ENCODE assay signal across 9 cellular contexts in genomic region chr14:72894323-72894622, GRCh38. TPM values are rescaled to one million over a fixed set of nuclear protein-coding genes. Genes with fewer than 3 reads are reported as not detected.
DNase-seq lines count a peak whose midpoint lies in the region; ATAC-seq and TF ChIP-seq lines count a peak whose summit lies in the region.
"Had no signal": no experiment of that assay in that cellular context is flagged by ENCODE, and none has a peak within 500 bp of the region (broad histone marks: within the 10 kb centered on the region; RNA-seq: fewer than 3 reads in every experiment).

No MANE protein-coding gene starts in this region.

- H3K18ac ChIP-seq in H9 (ENCODE audit: insufficient read length, low read depth, low read length), result no peak overlapping the region

- H3K27ac Mint-ChIP-seq in H9 (no peak overlapping the region), activated B cell treated with CpG ODN at 0.5 μM for 24 hours (peak overlapping the region; percentile 83)

- H3K4me3 Mint-ChIP-seq in H9, result peak overlapping the region; percentile 67 to 89
- peak overlapping the region; percentile 98 for H3K4me3 Mint-ChIP-seq in activated B cell treated with CpG ODN at 0.5 μM for 24 hours

- H3K36me3 Mint-ChIP-seq in H9 (ENCODE audit: insufficient read depth in 1 of 3, low read depth in 3 of 3) (peaks cover 0 to 1% (median 0%) of the 10 kb centered on the region in 3 experiments; a peak in 1 of 7 replicates), activated B cell treated with CpG ODN at 0.5 μM for 24 hours (ENCODE audit: low read depth) (peaks cover 6% of the 10 kb centered on the region)

- H3K9ac ChIP-seq in H9 (ENCODE audit: extremely low read depth, insufficient read length, low read length), result no peak overlapping the region
- peak overlapping the region; percentile 85 to 98 (median 88) for H3K9ac ChIP-seq in skeletal muscle tissue (ENCODE audit: low read depth in 1 of 3, low read length in 3 of 3)

- H3K4me2 ChIP-seq in H9 (ENCODE audit: insufficient read depth, insufficient read length, low read length) (peak overlapping the region; percentile 90), hepatocyte (peak overlapping the region; percentile 99)

- CTCF ChIA-PET in activated B cell treated with CpG ODN at 0.5 μM for 24 hours (lab: Charles Lee), result interaction anchor here (0.8 to 4.5 kb wide), 5 partner anchors 10 to 378 kb away, joined by 3 to 27 read pairs (median 4); no protein-coding TSS in a partner anchor

- H2AFZ ChIP-seq in H9 (ENCODE audit: low read length) (no peak overlapping the region), hepatocyte (peak overlapping the region; percentile 53)

- H3K79me2 ChIP-seq in H9 (ENCODE audit: insufficient read depth, low read length) (no peaks in the 10 kb centered on the region), hepatocyte (no peaks in the 10 kb centered on the region)

- no peak overlapping the region for H3K4ac ChIP-seq in H9 (ENCODE audit: low read depth, low read length)

- H2BK15ac ChIP-seq in H9 (ENCODE audit: low read depth, low read length), result no peak overlapping the region

- TF ChIP-seq CTCF in H9 (conservative IDR thresholded peaks at IDR 0.05) (no peak), activated B cell treated with CpG ODN at 0.5 μM for 24 hours (IDR thresholded peaks at IDR 0.05) (no peak), hepatocyte (IDR thresholded peaks at IDR 0.05; ENCODE audit: poor library complexity) (no peak), omental fat pad (IDR thresholded peaks at IDR 0.05) (no peak)

- H3K9me3 ChIP-seq in H9 (ENCODE audit: control insufficient read depth, low read depth, low read length) (no peaks in the 10 kb centered on the region), hepatocyte (ENCODE audit: low read depth) (no peaks in the 10 kb centered on the region), skeletal muscle tissue (ENCODE audit: control insufficient read depth in 3 of 3, low read length in 3 of 3) (no peaks in the 10 kb centered on the region)

- no peak overlapping the region for H4K91ac ChIP-seq in H9 (ENCODE audit: insufficient read length, low read depth, low read length)

- POLR2A ChIA-PET in activated B cell treated with CpG ODN at 0.5 μM for 24 hours (lab: Charles Lee), result interaction anchor here (1.2 to 2.2 kb wide), 5 partner anchors 33 to 376 kb away, joined by 4 to 18 read pairs (median 5); partner anchors contain the start of genes DCAF4, RBM25 and ZFYVE1

- no peak overlapping the region for H2BK120ac ChIP-seq in H9 (ENCODE audit: low read depth, low read length, poor library complexity, severe bottlenecking)

- intact Hi-C loops in activated B cell treated with CpG ODN at 0.5 μM for 24 hours (cut with micrococcal nuclease), result loop anchor here (1.0 to 10.0 kb wide), 7 partner anchors 11 to 375 kb away; partner anchors contain the start of gene DCAF4

- no peak overlapping the region for H2BK5ac ChIP-seq in H9 (ENCODE audit: insufficient read length, low read length)

- H4K20me1 ChIP-seq in H9 (ENCODE audit: control insufficient read depth, insufficient read depth, insufficient read length) (no peaks in the 10 kb centered on the region), hepatocyte (ENCODE audit: insufficient read depth, poor library complexity, severe bottlenecking) (no peaks in the 10 kb centered on the region)

- peaks cover 25% of the 10 kb centered on the region for H3K23me2 ChIP-seq in H9 (ENCODE audit: insufficient read length, low read depth, low read length, poor library complexity, severe bottlenecking)

- no peak for DNase-seq in H9
- DNase-seq in activated B cell treated with CpG ODN at 0.5 μM for 24 hours, result no peak
- no peak for DNase-seq in hepatocyte (ENCODE audit: low spot score)
- DNase-seq in omental fat pad (ENCODE audit: low spot score), result no peak
- no peak for DNase-seq in NAMALWA (ENCODE audit: low spot score)

- WGBS in H9 (ENCODE audit: extremely low coverage, insufficient read length, low lambda C conversion rate), result no CpG with 5 or more reads among the region's 11 CpGs
- under 1% methylated on average over 11 of the region's 11 CpGs for WGBS in hepatocyte (ENCODE audit: low lambda C conversion rate, missing lambda C conversion rate)

- H3K14ac ChIP-seq in H9 (ENCODE audit: insufficient read depth, low read length), result no peak overlapping the region; the same call in 1 of the 2 replicates

- H2BK12ac ChIP-seq in H9 (ENCODE audit: insufficient read length, low read depth, low read length), result no peak overlapping the region

- H4K8ac ChIP-seq in H9 (replicated peaks; ENCODE audit: insufficient read length, low read depth, low read length), result no peak overlapping the region

- peaks cover 91% of the 10 kb centered on the region for H3K27me3 Mint-ChIP-seq in H9 (ENCODE audit: low read depth)
- H3K27me3 Mint-ChIP-seq in activated B cell treated with CpG ODN at 0.5 μM for 24 hours, result peaks cover 3% of the 10 kb centered on the region

- no peak for ATAC-seq in activated B cell treated with CpG ODN at 0.5 μM for 24 hours (ENCODE audit: low read depth)
- no peak for ATAC-seq in omental fat pad (ENCODE audit: low FRiP score)
- no peak for ATAC-seq in HG03108 (IDR thresholded peaks at IDR 0.05; ENCODE audit: unreplicated experiment)
- no peak for ATAC-seq in HG03457 (IDR thresholded peaks at IDR 0.05; ENCODE audit: unreplicated experiment)

- H3K4me1 Mint-ChIP-seq in H9 (peaks cover 40 to 41% of the 10 kb centered on the region in 2 experiments), activated B cell treated with CpG ODN at 0.5 μM for 24 hours (peaks cover 34% of the 10 kb centered on the region)

- H3K36me3 ChIP-seq in hepatocyte (replicated peaks; ENCODE audit: insufficient read depth, low read depth) (no peaks in the 10 kb centered on the region), skeletal muscle tissue (ENCODE audit: control insufficient read depth in 3 of 3, insufficient read depth in 3 of 3, low read length in 3 of 3) (no peaks in the 10 kb centered on the region)

- no peak overlapping the region for H2BK20ac ChIP-seq in H9 (ENCODE audit: low read depth, low read length, poor library complexity, severe bottlenecking)

- no peaks in the 10 kb centered on the region for H3K9me2 ChIP-seq in hepatocyte (replicated peaks; ENCODE audit: insufficient read depth)

- H3K4me3 ChIP-seq in hepatocyte, result peak overlapping the region; percentile 40
- peak overlapping the region; percentile 88 to 89 (median 89) for H3K4me3 ChIP-seq in skeletal muscle tissue (ENCODE audit: low read length in 3 of 3)

- H3K4me1 ChIP-seq in H9 (ENCODE audit: insufficient read depth, low read length) (peaks cover 3% of the 10 kb centered on the region; the same call in 1 of the 2 replicates), hepatocyte (ENCODE audit: insufficient read depth) (peaks cover 14% of the 10 kb centered on the region), skeletal muscle tissue (ENCODE audit: control insufficient read depth in 3 of 3, insufficient read depth in 3 of 3, low read length in 3 of 3) (peaks cover 20 to 49% (median 38%) of the 10 kb centered on the region in 3 donors)

- no peaks in the 10 kb centered on the region for H3K9me3 Mint-ChIP-seq in H9
- no peaks in the 10 kb centered on the region for H3K9me3 Mint-ChIP-seq in activated B cell treated with CpG ODN at 0.5 μM for 24 hours

- no peak overlapping the region for H3T11ph ChIP-seq in H9 (ENCODE audit: low read length)

- H3K23ac ChIP-seq in H9 (ENCODE audit: insufficient read length, low read depth, low read length), result no peak overlapping the region

- H3K79me1 ChIP-seq in H9 (ENCODE audit: insufficient read depth, low read depth, low read length, poor library complexity, severe bottlenecking), result no peaks in the 10 kb centered on the region

- H2AK5ac ChIP-seq in H9 (ENCODE audit: insufficient read length, low read length), result no peak overlapping the region

- no peak overlapping the region for H4K5ac ChIP-seq in H9 (ENCODE audit: insufficient read length, low read depth, low read length)

- H3K27ac ChIP-seq in H9 (ENCODE audit: insufficient read length, low read depth, low read length), result no peak overlapping the region
- H3K27ac ChIP-seq in hepatocyte, result no peak overlapping the region
- H3K27ac ChIP-seq in skeletal muscle tissue (ENCODE audit: low read depth, low read length), result peak overlapping the region; percentile 86
- H3K27ac ChIP-seq: VCaP had no signal

- H3K27me3 ChIP-seq in H9 (ENCODE audit: insufficient read depth, low read length) (peaks cover 38% of the 10 kb centered on the region), hepatocyte (peaks cover 56% of the 10 kb centered on the region), skeletal muscle tissue (ENCODE audit: control insufficient read depth in 3 of 3, insufficient read depth in 3 of 3, low read length in 3 of 3) (no peaks in the 10 kb centered on the region)

- H3K56ac ChIP-seq in H9 (ENCODE audit: insufficient read length, low read depth, low read length), result no peak overlapping the region

RNA-seq across cellular contexts. Expression of gene DPF3, which starts 0.4 kb away (rescaled TPM):
- total RNA-seq in H9 (2021) (not detected in 2 replicates), activated B cell treated with CpG ODN at 0.5 μM for 24 hours (3.5 and 4.3 TPM in 2 replicates), hepatocyte (0.47 and 0.76 TPM in 2 replicates), skeletal muscle tissue (1.6 TPM), omental fat pad (1 to 10 TPM in 1 of 4 donors, under 1 TPM in 3; 0.19 to 3.8 (median 0.58) TPM)
- 0.21 and 0.73 TPM in 2 replicates for polyA plus RNA-seq in hepatocyte

RNA-seq across cellular contexts. Expression of gene DCAF4, which starts 32.0 kb away (rescaled TPM):
- total RNA-seq in H9 (2021), result 30.2 and 32.0 TPM in 2 replicates
- 33.9 and 38.7 TPM in 2 replicates for total RNA-seq in activated B cell treated with CpG ODN at 0.5 μM for 24 hours
- 17.8 and 21.6 TPM in 2 replicates for total RNA-seq in hepatocyte
- 8.5 and 13.3 TPM in 2 replicates for polyA plus RNA-seq in hepatocyte
- 11.5 TPM for total RNA-seq in skeletal muscle tissue
- total RNA-seq in omental fat pad, result 10 to 100 TPM; 15.7 to 50.1 (median 16.4) TPM
